In genomic region chr17:80222376-80223141, GRCh38 we compare ENCODE assay signal across 21 cellular contexts. TPM values are rescaled to one million over a fixed set of nuclear protein-coding genes. Genes with fewer than 3 reads are reported as not detected.
DNase-seq lines count a peak whose midpoint lies in the region; ATAC-seq, FAIRE-seq and TF ChIP-seq lines count a peak whose summit lies in the region.
"Had no signal": no experiment of that assay in that cellular context is flagged by ENCODE, and none has a peak within 500 bp of the region (broad histone marks: within the 10 kb centered on the region; RNA-seq: fewer than 3 reads in every experiment).

No MANE protein-coding gene starts in this region.

- H3K27me3 ChIP-seq in left ventricle myocardium inferior (ENCODE audit: low read depth) = no peaks in the 10 kb centered on the region
- H3K27me3 ChIP-seq: breast epithelium, foreskin keratinocyte, right atrium auricular region, suprapubic skin had no signal

- ATAC-seq in Right ventricle myocardium superior (ENCODE audit: poor library complexity) = no peak
- no peak for ATAC-seq in T-helper 17 cell
- no peak for ATAC-seq in HG02973 (IDR thresholded peaks at IDR 0.05; ENCODE audit: unreplicated experiment)
- ATAC-seq in HG02852 (IDR thresholded peaks at IDR 0.05; ENCODE audit: unreplicated experiment) = no peak
- ATAC-seq: foreskin keratinocyte had no signal

- H3K27ac Mint-ChIP-seq in T-helper 17 cell (no peak overlapping the region), type B pancreatic cell (peak overlapping the region; percentile 34)
- H3K27ac Mint-ChIP-seq: activated CD4-positive, alpha-beta memory T cell treated with anti-CD3 and anti-CD28 coated beads, Interleukin-2, amount 10 ng/mL, durations not matched to agents 7 days and 5 days; HFFc6 had no signal

- no peak for FAIRE-seq in kidney (lab: Jason Lieb, UNC)

- peak; percentile 24 for DNase-seq in Right ventricle myocardium superior
- no peak for DNase-seq in left ventricle myocardium inferior
- DNase-seq in T-helper 17 cell = no peak
- peak; percentile 65 for DNase-seq in kidney
- DNase-seq in type B pancreatic cell (ENCODE audit: extremely low spot score, unreplicated experiment) = no peak
- no peak for DNase-seq in amygdala (lab: John Stamatoyannopoulos, UW)
- DNase-seq: activated CD4-positive, alpha-beta memory T cell treated with anti-CD3 and anti-CD28 coated beads, Interleukin-2, amount 10 ng/mL, durations not matched to agents 7 days and 5 days; activated T-cell treated with anti-CD3 and anti-CD28 coated beads, Interleukin-2, amount 50 U/mL, for 48 hours; dermis blood vessel endothelial cell; foreskin keratinocyte; HFFc6; hypothalamus; kidney glomerular epithelial cell; NCI-H2107; NCI-H526 had no signal

- peaks cover 5% of the 10 kb centered on the region for H3K36me3 Mint-ChIP-seq in T-helper 17 cell (ENCODE audit: low read depth)
- peaks cover 10% of the 10 kb centered on the region for H3K36me3 Mint-ChIP-seq in type B pancreatic cell

- TF ChIP-seq CTCF in left ventricle myocardium inferior (IDR thresholded peaks at IDR 0.05; ENCODE audit: borderline replicate concordance) = no peak
- TF ChIP-seq CTCF in kidney (IDR thresholded peaks at IDR 0.05; ENCODE audit: borderline replicate concordance, extremely low read depth, insufficient read depth) = no peak
- no peak for TF ChIP-seq CTCF in type B pancreatic cell (conservative IDR thresholded peaks at IDR 0.05)

- H3K4me3 Mint-ChIP-seq in T-helper 17 cell = peak overlapping the region; percentile 57
- H3K4me3 Mint-ChIP-seq in type B pancreatic cell = peak overlapping the region; percentile 71

- H3K9ac ChIP-seq in kidney (ENCODE audit: low read length in 2 of 2) = no peak overlapping the region

- H3K27ac ChIP-seq in left ventricle myocardium inferior (replicated peaks) (no peak overlapping the region), kidney (ENCODE audit: low read depth in 2 of 2, low read length in 2 of 2) (no peak overlapping the region)
- H3K27ac ChIP-seq: breast epithelium, foreskin keratinocyte, right atrium auricular region, suprapubic skin had no signal

- no peaks in the 10 kb centered on the region for H3K9me3 Mint-ChIP-seq in type B pancreatic cell
- H3K9me3 Mint-ChIP-seq: activated CD4-positive, alpha-beta memory T cell treated with anti-CD3 and anti-CD28 coated beads, Interleukin-2, amount 10 ng/mL, durations not matched to agents 7 days and 5 days; HFFc6 had no signal

- H3K4me1 Mint-ChIP-seq in T-helper 17 cell (peaks cover 25% of the 10 kb centered on the region), type B pancreatic cell (ENCODE audit: unreplicated experiment) (peaks cover 28% of the 10 kb centered on the region)

- intact Hi-C loops in Right ventricle myocardium superior (cut with DNase I) (no loop called here), left ventricle myocardium inferior (cut with micrococcal nuclease) (no loop called here), kidney (cut with DNase I) (no loop called here)

- H3K9me3 ChIP-seq in left ventricle myocardium inferior (replicated peaks) = no peaks in the 10 kb centered on the region
- H3K9me3 ChIP-seq in T-helper 17 cell (ENCODE audit: control insufficient read depth, low read length, poor library complexity, severe bottlenecking) = no peaks in the 10 kb centered on the region
- H3K9me3 ChIP-seq in kidney (ENCODE audit: control insufficient read depth in 1 of 2, low read length in 2 of 2) = no peaks in the 10 kb centered on the region
- H3K9me3 ChIP-seq: breast epithelium, right atrium auricular region, suprapubic skin had no signal

- H3K4me3 ChIP-seq in left ventricle myocardium inferior = no peak overlapping the region
- no peak overlapping the region for H3K4me3 ChIP-seq in kidney (ENCODE audit: low read length in 2 of 2)
- H3K4me3 ChIP-seq: right atrium auricular region, suprapubic skin had no signal

- H3K36me3 ChIP-seq in left ventricle myocardium inferior (peaks cover 7% of the 10 kb centered on the region), kidney (ENCODE audit: control insufficient read depth in 1 of 2, insufficient read depth in 2 of 2, low read length in 2 of 2) (peaks cover 1 to 5% of the 10 kb centered on the region in 2 donors)
- H3K36me3 ChIP-seq: breast epithelium had no signal

- peaks cover 30% of the 10 kb centered on the region for H3K4me1 ChIP-seq in left ventricle myocardium inferior
- peaks cover 3 to 14% of the 10 kb centered on the region in 2 donors for H3K4me1 ChIP-seq in kidney (ENCODE audit: control insufficient read depth in 1 of 2, insufficient read depth in 1 of 2, low read depth in 1 of 2, low read length in 2 of 2)
- H3K4me1 ChIP-seq: foreskin keratinocyte had no signal

- H3K27me3 Mint-ChIP-seq in T-helper 17 cell (no peaks in the 10 kb centered on the region), type B pancreatic cell (no peaks in the 10 kb centered on the region)

RNA-seq across cellular contexts. Expression of gene SLC26A11, which starts 2.3 kb away (rescaled TPM):
- total RNA-seq in Right ventricle myocardium superior (5.1 TPM), left ventricle myocardium inferior (4.1 TPM), T-helper 17 cell (10 to 100 TPM; 57.0 to 73.8 TPM), kidney (24.5 TPM), type B pancreatic cell (ENCODE audit: low replicate concordance) (23.6 and 26.4 TPM in 2 replicates)
- polyA plus RNA-seq in kidney (ENCODE audit: insufficient read depth, low read depth, low replicate concordance) = 11.3 TPM

RNA-seq across cellular contexts. Expression of gene SGSH, which starts 2.4 kb away (rescaled TPM):
- 13.4 TPM for total RNA-seq in Right ventricle myocardium superior
- 10.9 TPM for total RNA-seq in left ventricle myocardium inferior
- 100 to 1,000 TPM; 136 to 151 TPM for total RNA-seq in T-helper 17 cell
- total RNA-seq in kidney = 63.2 TPM
- polyA plus RNA-seq in kidney (ENCODE audit: insufficient read depth, low read depth, low replicate concordance) = 25.9 TPM
- total RNA-seq in type B pancreatic cell (ENCODE audit: low replicate concordance) = 40.5 and 45.4 TPM in 2 replicates

RNA-seq across cellular contexts. Expression of gene RNF213, which starts 38.1 kb away (rescaled TPM):
- total RNA-seq in Right ventricle myocardium superior = 29.9 TPM
- total RNA-seq in left ventricle myocardium inferior = 25.6 TPM
- 100 to 1,000 TPM; 528 to 571 TPM for total RNA-seq in T-helper 17 cell
- 276 TPM for total RNA-seq in kidney
- polyA plus RNA-seq in kidney (ENCODE audit: insufficient read depth, low read depth, low replicate concordance) = 43.4 TPM
- total RNA-seq in type B pancreatic cell (ENCODE audit: low replicate concordance) = 47.3 and 57.0 TPM in 2 replicates

RNA-seq across cellular contexts. Expression of gene CARD14, which starts 52.7 kb away (rescaled TPM):
- not detected for total RNA-seq in Right ventricle myocardium superior
- 0.49 TPM for total RNA-seq in left ventricle myocardium inferior
- not detected for total RNA-seq in T-helper 17 cell
- 1.7 TPM for total RNA-seq in kidney
- polyA plus RNA-seq in kidney (ENCODE audit: insufficient read depth, low read depth, low replicate concordance) = 0.17 TPM
- 1.9 and 6.7 TPM in 2 replicates for total RNA-seq in type B pancreatic cell (ENCODE audit: low replicate concordance)
- total RNA-seq: activated CD4-positive, alpha-beta memory T cell treated with anti-CD3 and anti-CD28 coated beads, Interleukin-2, amount 10 ng/mL, durations not matched to agents 7 days and 5 days; HFFc6; mesenteric fat pad; right atrium auricular region had no signal

Comparison
In these comparisons a context has a peak if more than half of its experiments do, and no peak if none do; other contexts are left out.
1. DNase-seq: peak in Right ventricle myocardium superior (single experiment) and kidney (single experiment); none in left ventricle myocardium inferior (single experiment), T-helper 17 cell (0 of 3), type B pancreatic cell (single experiment) and amygdala (0 of 56).